In the genomic region with DNA sequence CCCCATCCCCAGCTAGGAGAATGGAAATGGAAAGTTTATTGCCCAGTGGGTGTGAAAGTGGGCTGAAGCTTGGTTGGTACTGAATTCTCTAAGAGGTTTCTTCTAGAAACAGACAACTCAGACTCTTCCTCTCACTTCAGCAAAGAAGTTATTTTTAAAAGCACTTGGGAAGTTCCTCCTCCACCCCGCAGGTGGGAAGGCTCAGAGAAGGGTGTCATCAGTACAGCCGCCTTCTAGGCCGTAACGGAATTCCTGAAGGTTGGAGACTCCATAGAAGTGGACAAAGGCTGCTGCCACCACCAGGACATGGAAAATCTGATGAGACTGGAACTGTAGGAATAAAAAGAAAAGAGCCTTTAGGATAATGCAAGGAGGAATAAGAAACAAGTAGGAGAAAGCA, we compare ENCODE assay signal across 31 cellular contexts.
"Had no signal": no experiment of that assay in that cellular context is flagged by ENCODE, and none has a peak within 500 bp of the region (broad histone marks: within the 10 kb centered on the region; RNA-seq: fewer than 3 reads in every experiment).

No MANE protein-coding gene starts in this region.

- H3K27me3 ChIP-seq: ascending aorta, breast epithelium, dorsolateral prefrontal cortex, esophagus muscularis mucosa, foreskin keratinocyte, gastrocnemius medialis had no signal

- H3K4me1 ChIP-seq: ascending aorta, breast epithelium, esophagus muscularis mucosa, gastrocnemius medialis had no signal

- H3K27ac Mint-ChIP-seq: activated CD4-positive, alpha-beta memory T cell treated with anti-CD3 and anti-CD28 coated beads for 36 hours; activated CD4-positive, alpha-beta T cell treated with anti-CD3 and anti-CD28 coated beads for 36 hours; activated CD4-positive, alpha-beta T cell treated with anti-CD3 and anti-CD28 coated beads, Interleukin-2, amount 10 ng/mL, durations not matched to agents 24 days and 14 days; activated CD8-positive, alpha-beta memory T cell treated with anti-CD3 and anti-CD28 coated beads, Interleukin-2, amount 10 ng/mL, durations not matched to agents 7 days and 5 days; activated CD8-positive, alpha-beta T cell treated with anti-CD3 and anti-CD28 coated beads, Interleukin-2, amount 10 ng/mL, durations not matched to agents 7 days and 5 days; activated naive CD8-positive, alpha-beta T cell treated with anti-CD3 and anti-CD28 coated beads, Interleukin-2, amount 10 ng/mL, durations not matched to agents 7 days and 5 days; activated T-helper 17 cell treated with anti-CD3 and anti-CD28 coated beads, Interleukin-2, amount 50 U/mL, for 72 hours; brain; dendritic cell treated with granulocyte-macrophage colony-stimulating factor and Interleukin-4, amounts not matched to agents 40 ng/mL and 50 ng/mL, for 4 days; T-helper 2 cell treated with Interferon-gamma antibody and Interleukin-4, amounts not matched to agents 5 μg/mL and 100 μg/mL, for 36 hours had no signal

- H3K4me1 Mint-ChIP-seq: activated CD4-positive, alpha-beta T cell treated with anti-CD3 and anti-CD28 coated beads for 36 hours; activated CD4-positive, alpha-beta T cell treated with anti-CD3 and anti-CD28 coated beads, Interleukin-2, amount 10 ng/mL, durations not matched to agents 24 days and 14 days; activated CD8-positive, alpha-beta memory T cell treated with anti-CD3 and anti-CD28 coated beads, Interleukin-2, amount 10 ng/mL, durations not matched to agents 7 days and 5 days; activated T-helper 17 cell treated with anti-CD3 and anti-CD28 coated beads, Interleukin-2, amount 50 U/mL, for 72 hours; brain; central memory CD8-positive, alpha-beta T cell had no signal

- ATAC-seq: activated CD4-positive, alpha-beta T cell treated with anti-CD3 and anti-CD28 coated beads for 36 hours; activated CD8-positive, alpha-beta memory T cell treated with anti-CD3 and anti-CD28 coated beads, Interleukin-2, amount 10 ng/mL, durations not matched to agents 7 days and 5 days; activated CD8-positive, alpha-beta T cell treated with anti-CD3 and anti-CD28 coated beads, Interleukin-2, amount 10 ng/mL, durations not matched to agents 7 days and 5 days; activated naive CD4-positive, alpha-beta T cell treated with anti-CD3 and anti-CD28 coated beads, Interleukin-2, amount 50 U/mL, for 72 hours; activated T-helper 17 cell treated with anti-CD3 and anti-CD28 coated beads, Interleukin-2, amount 50 U/mL, for 72 hours; foreskin keratinocyte; gastrocnemius medialis; T-helper 17 cell had no signal

- H3K9me3 ChIP-seq: ascending aorta, breast epithelium, esophagus muscularis mucosa, gastrocnemius medialis had no signal

- H3K36me3 Mint-ChIP-seq: activated naive CD4-positive, alpha-beta T cell treated with anti-CD3 and anti-CD28 coated beads, Interleukin-2, amount 50 U/mL, for 72 hours had no signal

- DNase-seq: activated CD4-positive, alpha-beta memory T cell treated with anti-CD3 and anti-CD28 coated beads for 36 hours; activated CD4-positive, alpha-beta T cell treated with anti-CD3 and anti-CD28 coated beads for 36 hours; activated CD4-positive, alpha-beta T cell treated with anti-CD3 and anti-CD28 coated beads, Interleukin-2, amount 10 ng/mL, durations not matched to agents 24 days and 14 days; activated CD4-positive, CD25-positive, alpha-beta regulatory T cell; activated CD4-positive, CD25-positive, alpha-beta regulatory T cell treated with anti-CD3 and anti-CD28 coated beads, Interleukin-2, amount 50 U/mL, for 72 hours; activated CD8-positive, alpha-beta memory T cell treated with anti-CD3 and anti-CD28 coated beads, Interleukin-2, amount 10 ng/mL, durations not matched to agents 7 days and 5 days; activated CD8-positive, alpha-beta memory T cell treated with anti-CD3 and anti-CD28 coated beads, Interleukin-2, amount 50 U/mL, for 4 hours; activated CD8-positive, alpha-beta T cell treated with anti-CD3 and anti-CD28 coated beads, Interleukin-2, amount 10 ng/mL, durations not matched to agents 7 days and 5 days; activated effector memory CD4-positive, alpha-beta T cell treated with Interleukin-2 at 50 U/mL for 16 hours; activated gamma-delta T cell treated with Interleukin-2 at 50 U/mL for 16 hours; activated naive CD4-positive, alpha-beta T cell treated with Interleukin-2 at 50 U/mL for 16 hours; activated naive CD8-positive, alpha-beta T cell treated with anti-CD3 and anti-CD28 coated beads, Interleukin-2, amount 10 ng/mL, durations not matched to agents 7 days and 5 days; activated T-cell treated with anti-CD3 and anti-CD28 coated beads, Interleukin-2, amount 50 U/mL, for 1 hour; dorsolateral prefrontal cortex; effector memory CD4-positive, alpha-beta T cell; erythroblast; foreskin keratinocyte; gastrocnemius medialis; glutamatergic neuron; T-helper 1 cell; T-helper 17 cell had no signal

- H3K4me3 Mint-ChIP-seq: activated CD4-positive, alpha-beta memory T cell treated with anti-CD3 and anti-CD28 coated beads for 36 hours; activated CD4-positive, alpha-beta T cell treated with anti-CD3 and anti-CD28 coated beads for 36 hours; activated CD4-positive, alpha-beta T cell treated with anti-CD3 and anti-CD28 coated beads, Interleukin-2, amount 10 ng/mL, durations not matched to agents 24 days and 14 days; activated CD8-positive, alpha-beta memory T cell treated with anti-CD3 and anti-CD28 coated beads, Interleukin-2, amount 10 ng/mL, durations not matched to agents 7 days and 5 days; activated CD8-positive, alpha-beta T cell treated with anti-CD3 and anti-CD28 coated beads, Interleukin-2, amount 10 ng/mL, durations not matched to agents 7 days and 5 days; activated naive CD8-positive, alpha-beta T cell treated with anti-CD3 and anti-CD28 coated beads, Interleukin-2, amount 10 ng/mL, durations not matched to agents 7 days and 5 days; activated T-helper 17 cell treated with anti-CD3 and anti-CD28 coated beads, Interleukin-2, amount 50 U/mL, for 72 hours; brain; central memory CD8-positive, alpha-beta T cell; dendritic cell treated with granulocyte-macrophage colony-stimulating factor and Interleukin-4, amounts not matched to agents 40 ng/mL and 50 ng/mL, for 4 days; T-helper 17 cell; T-helper 2 cell treated with Interferon-gamma antibody and Interleukin-4, amounts not matched to agents 5 μg/mL and 100 μg/mL, for 36 hours had no signal

- H3K27ac ChIP-seq: ascending aorta, breast epithelium, coronary artery, esophagus muscularis mucosa, foreskin keratinocyte, gastrocnemius medialis had no signal

- H3K27me3 Mint-ChIP-seq: activated CD4-positive, alpha-beta memory T cell treated with anti-CD3 and anti-CD28 coated beads for 36 hours; activated CD4-positive, alpha-beta T cell treated with anti-CD3 and anti-CD28 coated beads for 36 hours; activated CD4-positive, alpha-beta T cell treated with anti-CD3 and anti-CD28 coated beads, Interleukin-2, amount 10 ng/mL, durations not matched to agents 24 days and 14 days; activated T-helper 17 cell treated with anti-CD3 and anti-CD28 coated beads, Interleukin-2, amount 50 U/mL, for 72 hours; brain; central memory CD8-positive, alpha-beta T cell; dendritic cell treated with granulocyte-macrophage colony-stimulating factor and Interleukin-4, amounts not matched to agents 40 ng/mL and 50 ng/mL, for 4 days; T-helper 17 cell had no signal

- H3K4me3 ChIP-seq: ascending aorta, breast epithelium, coronary artery, dorsolateral prefrontal cortex, esophagus muscularis mucosa, gastrocnemius medialis had no signal

- H3K9me3 Mint-ChIP-seq: activated CD4-positive, alpha-beta memory T cell treated with anti-CD3 and anti-CD28 coated beads for 36 hours; activated CD4-positive, alpha-beta T cell treated with anti-CD3 and anti-CD28 coated beads, Interleukin-2, amount 10 ng/mL, durations not matched to agents 24 days and 14 days; activated naive CD4-positive, alpha-beta T cell treated with anti-CD3 and anti-CD28 coated beads, Interleukin-2, amount 50 U/mL, for 72 hours; activated naive CD8-positive, alpha-beta T cell treated with anti-CD3 and anti-CD28 coated beads, Interleukin-2, amount 10 ng/mL, durations not matched to agents 7 days and 5 days; activated T-helper 17 cell treated with anti-CD3 and anti-CD28 coated beads, Interleukin-2, amount 50 U/mL, for 72 hours; brain; central memory CD8-positive, alpha-beta T cell; dendritic cell treated with granulocyte-macrophage colony-stimulating factor and Interleukin-4, amounts not matched to agents 40 ng/mL and 50 ng/mL, for 4 days; T-helper 2 cell treated with Interferon-gamma antibody and Interleukin-4, amounts not matched to agents 5 μg/mL and 100 μg/mL, for 36 hours had no signal
